26 cellular contexts compared by ENCODE assay signal in the genomic region with DNA sequence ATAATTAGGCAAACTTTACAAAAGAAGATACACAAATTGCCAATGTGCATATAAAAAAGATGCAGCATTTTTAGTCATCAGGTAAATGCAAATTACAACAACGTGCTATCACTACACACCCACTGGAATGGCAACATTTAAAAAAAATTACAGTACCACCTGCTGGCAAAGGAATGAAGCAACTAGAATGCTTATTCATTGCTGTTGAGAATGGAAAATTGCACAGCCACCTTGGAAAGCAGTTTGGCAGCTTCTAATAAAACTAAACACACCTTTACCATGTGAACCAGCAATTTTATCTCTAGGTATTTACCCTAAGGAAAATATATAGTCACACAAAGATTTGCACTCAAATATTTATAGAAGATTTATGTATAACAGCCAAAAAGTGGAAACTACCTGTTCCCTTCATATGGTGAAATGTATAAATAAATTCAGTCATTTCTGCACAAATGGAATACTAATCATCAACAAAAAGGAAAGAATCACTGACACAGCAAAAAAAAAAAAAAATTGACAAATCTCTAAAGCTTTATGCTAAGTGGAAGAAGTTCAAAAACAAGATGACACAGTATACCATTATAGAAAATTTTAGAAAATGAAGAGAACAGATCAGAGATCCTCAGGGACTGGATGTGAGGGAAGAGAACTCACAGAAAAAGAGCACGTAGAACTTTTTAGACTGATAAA. TPM values are rescaled to one million over a fixed set of nuclear protein-coding genes. Genes with fewer than 3 reads are reported as not detected.
A peak's percentile ranks its signal among the peaks of the same experiment; 100 is the strongest.
DNase-seq lines count a peak whose midpoint lies in the region; ATAC-seq and TF ChIP-seq lines count a peak whose summit lies in the region.
"Had no signal": no experiment of that assay in that cellular context is flagged by ENCODE, and none has a peak within 500 bp of the region (broad histone marks: within the 10 kb centered on the region; RNA-seq: fewer than 3 reads in every experiment).

No MANE protein-coding gene starts in this region.

- peaks cover 3% of the 10 kb centered on the region for H3K9me3 ChIP-seq in RWPE2 (ENCODE audit: severe bottlenecking)
- peaks cover 3 to 30% of the 10 kb centered on the region in 2 donors for H3K9me3 ChIP-seq in right atrium auricular region
- H3K9me3 ChIP-seq: thyroid gland had no signal

- no peak overlapping the region for H3K4me3 ChIP-seq in Jurkat, Clone E6-1 (ENCODE audit: low read length)
- H3K4me3 ChIP-seq in RWPE2 (ENCODE audit: severe bottlenecking) (no peak overlapping the region), fibroblast of pulmonary artery (replicated peaks; ENCODE audit: low read depth, low read length) (no peak overlapping the region), GM23338 (no peak overlapping the region), right atrium auricular region (no peak overlapping the region)
- H3K4me3 ChIP-seq: adrenal gland, GM23248, heart right ventricle, mucosa of descending colon, thyroid gland had no signal

- peaks cover 4% of the 10 kb centered on the region for H3K27me3 Mint-ChIP-seq in GM23338 (ENCODE audit: insufficient read depth, low read depth, poor library complexity)
- H3K27me3 Mint-ChIP-seq: T-helper 17 cell had no signal

- H3K36me3 ChIP-seq in RWPE2 (ENCODE audit: low read depth), result no peaks in the 10 kb centered on the region
- H3K36me3 ChIP-seq in GM23338 (ENCODE audit: insufficient read depth), result peaks cover 16% of the 10 kb centered on the region; the same call in 1 of the 2 replicates
- no peaks in the 10 kb centered on the region for H3K36me3 ChIP-seq in right atrium auricular region
- H3K36me3 ChIP-seq: adrenal gland, heart right ventricle, thyroid gland had no signal

- H3K27me3 ChIP-seq in RWPE2 (ENCODE audit: insufficient read depth, poor library complexity, severe bottlenecking) (no peaks in the 10 kb centered on the region), GM23338 (ENCODE audit: insufficient read depth) (no peaks in the 10 kb centered on the region), right atrium auricular region (no peaks in the 10 kb centered on the region)
- H3K27me3 ChIP-seq: adrenal gland, heart right ventricle, thyroid gland had no signal

- no peaks in the 10 kb centered on the region for H3K79me2 ChIP-seq in GM23338 (replicated peaks; ENCODE audit: insufficient read depth)

- H3K27ac ChIP-seq in RWPE2 (ENCODE audit: poor library complexity, severe bottlenecking), result no peak overlapping the region
- no peak overlapping the region for H3K27ac ChIP-seq in GM23338 (ENCODE audit: low read depth)
- H3K27ac ChIP-seq in right atrium auricular region, result no peak overlapping the region
- H3K27ac ChIP-seq: adrenal gland, GM23248, heart right ventricle, thyroid gland had no signal

- H3K9me2 ChIP-seq in GM23338 (ENCODE audit: insufficient read depth), result no peaks in the 10 kb centered on the region

- TF ChIP-seq CTCF in RWPE2 (IDR thresholded peaks at IDR 0.05; ENCODE audit: poor library complexity, severe bottlenecking) (peak; percentile 21), fibroblast of pulmonary artery (IDR thresholded peaks at IDR 0.05; ENCODE audit: low read length, missing control alignments) (peak; percentile 7), GM23338 (conservative IDR thresholded peaks at IDR 0.05; ENCODE audit: low read depth in 2 of 2) (0 out of 4 replicates have a peak, but pooled peaks of 1 of the 2 experiments have one; percentile 9), right atrium auricular region (IDR thresholded peaks at IDR 0.05) (no peak)

- H3F3A ChIP-seq in GM23338 (replicated peaks; ENCODE audit: low read depth), result no peaks in the 10 kb centered on the region

- peaks cover 26% of the 10 kb centered on the region for H3K36me3 Mint-ChIP-seq in GM23338 (ENCODE audit: low read depth)
- H3K36me3 Mint-ChIP-seq: CD14-positive monocyte had no signal

- H3K4me1 Mint-ChIP-seq in GM23338, result no peaks in the 10 kb centered on the region
- H3K4me1 Mint-ChIP-seq: CD14-positive monocyte, T-helper 17 cell had no signal

- no peak overlapping the region for H3K27ac Mint-ChIP-seq in GM23338
- H3K27ac Mint-ChIP-seq: CD14-positive monocyte, T-helper 17 cell had no signal

- no peak overlapping the region for H2AFZ ChIP-seq in GM23338
- H2AFZ ChIP-seq: GM23248 had no signal

- H4K20me1 ChIP-seq in GM23338 (replicated peaks; ENCODE audit: insufficient read depth), result no peaks in the 10 kb centered on the region

- H3K9me3 Mint-ChIP-seq in GM23338, result peaks cover 30% of the 10 kb centered on the region

- H3K4me1 ChIP-seq in RWPE2 (ENCODE audit: insufficient read depth, poor library complexity, severe bottlenecking) (no peaks in the 10 kb centered on the region), GM23338 (ENCODE audit: insufficient read depth) (no peaks in the 10 kb centered on the region), right atrium auricular region (no peaks in the 10 kb centered on the region)
- H3K4me1 ChIP-seq: adrenal gland, heart right ventricle, thyroid gland had no signal

- H3K4me3 Mint-ChIP-seq in GM23338, result no peak overlapping the region
- H3K4me3 Mint-ChIP-seq: CD14-positive monocyte, T-helper 17 cell had no signal

- DNase-seq in NCI-H748 (lab: John Stamatoyannopoulos, UW; ENCODE audit: unreplicated experiment), result peak; percentile 7
- no peak for DNase-seq in NCI-H748 treated with DMSO at 0.1 percent for 48 hours (lab: John Stamatoyannopoulos, UW)
- DNase-seq in Jurkat, Clone E6-1 (ENCODE audit: low read depth, low spot score), result peak; percentile 6
- DNase-seq in RWPE2 (ENCODE audit: low spot score), result no peak
- DNase-seq in fibroblast of pulmonary artery (ENCODE audit: low read depth), result no peak
- DNase-seq in GM23338 (ENCODE audit: low spot score), result no peak
- no peak for DNase-seq in right atrium auricular region (ENCODE audit: low spot score)
- DNase-seq: activated CD4-positive, alpha-beta T cell treated with anti-CD3 and anti-CD28 coated beads, Interleukin-2, amount 50 U/mL, for 48 hours; activated gamma-delta T cell treated with Interleukin-2 at 50 U/mL for 16 hours; adrenal gland; dermis blood vessel endothelial cell; GM23248; heart right ventricle; KG1; left ventricle myocardium superior; mucosa of descending colon; NCI-H1436; NCI-H446; Right ventricle myocardium superior; stimulated activated CD4-positive, alpha-beta T cell treated with anti-CD3 and anti-CD28 coated beads, Interleukin-2, amount 100 ng/mL, for 24 hours; stimulated activated naive CD4-positive, alpha-beta T cell treated with Interleukin-2 at 50 U/mL for 16 hours; T-helper 17 cell; thyroid gland had no signal

- H3K4me2 ChIP-seq in GM23338, result no peak overlapping the region

- ATAC-seq in RWPE2 (ENCODE audit: low read depth) (no peak), GM23338 (no peak), GM21528 (IDR thresholded peaks at IDR 0.05; ENCODE audit: low FRiP score, unreplicated experiment) (no peak)
- ATAC-seq: heart right ventricle, left ventricle myocardium superior, mucosa of descending colon, T-helper 17 cell had no signal

TF ChIP-seq in GM23338, 12 proteins besides CTCF, POLR2A, EP300 and RAD21 (continues in another document):
- TF ChIP-seq NANOG (IDR thresholded peaks at IDR 0.05; ENCODE audit: borderline replicate concordance) (no peak), EZH2phosphoT487 (IDR thresholded peaks at IDR 0.05; ENCODE audit: unreplicated experiment) (no peak)

RNA-seq across cellular contexts. Expression of a gene that starts 30.3 kb away (rescaled TPM):
- polyA plus RNA-seq in Jurkat, Clone E6-1 (2012; ENCODE audit: insufficient read depth, insufficient read length), result not detected
- 0.80 and 0.93 TPM in 2 replicates for total RNA-seq in GM23338 (2014; rRNA removed; shearing (Covaris generic))
- polyA plus RNA-seq in GM23338 (2016; fragmentation: Nextera tagmentation; extraction: Ambion mirVana), result 0.16 and 0.29 TPM in 2 replicates
- 1 to 10 TPM in 1 of 2 donors, not detected in 1; 2.4 TPM for total RNA-seq in right atrium auricular region
- total RNA-seq: adrenal gland, dermis blood vessel endothelial cell, GM23248, Right ventricle myocardium superior, T-helper 17 cell had no signal
- polyA plus RNA-seq: GM23248, neural cell had no signal

Comparison
In these comparisons a context has a peak if more than half of its experiments do, and no peak if none do; other contexts are left out.
1. DNase-seq: peak in NCI-H748 (single experiment) and Jurkat, Clone E6-1 (single experiment); none in NCI-H748 treated with DMSO at 0.1 percent for 48 hours (single experiment), RWPE2 (single experiment), fibroblast of pulmonary artery (single experiment), GM23338 (single experiment) and right atrium auricular region (single experiment).
2. CTCF ChIP-seq: peak in RWPE2 (single experiment) and fibroblast of pulmonary artery (single experiment); none in right atrium auricular region (0 of 2).